1 cellular context compared by ENCODE assay signal in the genomic region with DNA sequence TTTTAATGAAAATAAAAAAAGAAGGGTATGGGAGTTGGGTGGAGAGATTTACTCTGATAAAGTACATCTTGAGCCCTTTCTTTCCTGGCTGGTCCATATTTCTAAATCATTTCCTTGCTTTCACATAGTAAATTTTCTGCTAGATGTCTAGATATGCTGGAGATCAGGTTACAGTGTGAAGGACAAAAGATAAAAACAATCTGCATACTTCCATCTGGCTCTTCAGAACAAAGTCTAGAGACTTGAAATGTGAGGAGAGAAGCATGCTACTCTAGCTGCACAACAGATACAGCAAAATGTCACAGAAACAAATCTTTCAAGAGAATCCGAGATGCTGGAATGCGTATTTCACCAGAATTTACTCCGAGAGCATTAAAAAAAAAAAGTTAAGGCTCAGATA.
TF ChIP-seq lines count a peak whose summit lies in the region.

No MANE protein-coding gene starts in this region.

TF ChIP-seq in endothelial cell of umbilical vein, 7 proteins besides CTCF, POLR2A, EP300 and RAD21 (continued from another document):
- TF ChIP-seq GATA2 (IDR thresholded peaks at IDR 0.05; ENCODE audit: insufficient read depth, insufficient read length, low read depth, low read length): no peak
- no peak for TF ChIP-seq EZH2 (IDR thresholded peaks at IDR 0.05; ENCODE audit: borderline replicate concordance, low read depth, low read length, severe bottlenecking)
- TF ChIP-seq POLR2AphosphoS5 (IDR thresholded peaks at IDR 0.05; ENCODE audit: insufficient read depth, low read depth, low read length): no peak
TF ChIP-seq in endothelial cell of umbilical vein: peak in this region for 0.
